1 cellular context compared by ENCODE assay signal in genomic region chr16:87725596-87726235, GRCh38.
TF ChIP-seq lines count a peak whose summit lies in the region.

No MANE protein-coding gene starts in this region.

TF ChIP-seq in IMR-90, 13 proteins besides CTCF, POLR2A, EP300 and RAD21 (continued from another document):
- TF ChIP-seq BHLHE40 (IDR thresholded peaks at IDR 0.05; ENCODE audit: low read depth, low read length) (peak; percentile 88), USF2 (IDR thresholded peaks at IDR 0.05; ENCODE audit: low read depth, low read length) (0 out of 2 replicates have a peak, but pooled peaks have one; percentile 12)
